Comparison of ENCODE assay signal across 35 cellular contexts in genomic region chr5:484556-484955, GRCh38.
"Had no signal": no experiment of that assay in that cellular context is flagged by ENCODE, and none has a peak within 500 bp of the region (broad histone marks: within the 10 kb centered on the region; RNA-seq: fewer than 3 reads in every experiment).

No MANE protein-coding gene starts in this region.

- ATAC-seq: activated CD8-positive, alpha-beta memory T cell treated with anti-CD3 and anti-CD28 coated beads, Interleukin-2, amount 10 ng/mL, durations not matched to agents 7 days and 5 days; activated CD8-positive, alpha-beta T cell treated with anti-CD3 and anti-CD28 coated beads, Interleukin-2, amount 10 ng/mL, durations not matched to agents 7 days and 5 days; activated naive CD8-positive, alpha-beta T cell treated with anti-CD3 and anti-CD28 coated beads, Interleukin-2, amount 50 U/mL, for 24 hours had no signal

- H3K27me3 ChIP-seq: cardiac muscle cell had no signal

- H3K27ac Mint-ChIP-seq: activated B cell treated with CpG ODN at 0.5 μM for 24 hours; activated CD4-positive, alpha-beta memory T cell treated with anti-CD3 and anti-CD28 coated beads, Interleukin-2, amount 10 ng/mL, durations not matched to agents 7 days and 5 days; activated CD8-positive, alpha-beta memory T cell treated with anti-CD3 and anti-CD28 coated beads, Interleukin-2, amount 10 ng/mL, durations not matched to agents 7 days and 5 days; activated CD8-positive, alpha-beta T cell treated with anti-CD3 and anti-CD28 coated beads, Interleukin-2, amount 10 ng/mL, durations not matched to agents 7 days and 5 days; activated naive CD4-positive, alpha-beta T cell treated with anti-CD3 and anti-CD28 coated beads, Interleukin-2, amount 10 ng/mL, durations not matched to agents 7 days and 5 days; activated naive CD8-positive, alpha-beta T cell; activated naive CD8-positive, alpha-beta T cell treated with anti-CD3 and anti-CD28 coated beads, Interleukin-2, amount 10 ng/mL, durations not matched to agents 7 days and 5 days; activated naive CD8-positive, alpha-beta T cell treated with anti-CD3 and anti-CD28 coated beads, Interleukin-2, amount 50 U/mL, for 24 hours; activated T-cell treated with anti-CD3 and anti-CD28 coated beads, Interleukin-2, amount 50 U/mL, for 24 hours; activated T-helper 2 cell treated with anti-CD3 and anti-CD28 coated beads, Interferon-gamma antibody, Interleukin-2, Interleukin-4, amounts not matched to agents 10 μg/mL and 5 μg/mL and 100 μg/mL, durations not matched to agents 14 hours and 24 hours and 36 hours; brain; T-helper 1 cell treated with Interleukin-12 subunit alpha and Interleukin-12 subunit beta and Interleukin-4 antibody, amounts not matched to agents 30 μg/mL and 1 μg/mL, for 36 hours; T-helper 2 cell treated with Interferon-gamma antibody and Interleukin-4, amounts not matched to agents 5 μg/mL and 100 μg/mL, for 36 hours had no signal

- H3K9me3 Mint-ChIP-seq: activated B cell treated with CpG ODN at 0.5 μM for 24 hours; activated CD4-positive, alpha-beta memory T cell treated with anti-CD3 and anti-CD28 coated beads, Interleukin-2, amount 10 ng/mL, durations not matched to agents 7 days and 5 days; activated CD4-positive, alpha-beta T cell treated with anti-CD3 and anti-CD28 coated beads, Interleukin-2, amount 10 ng/mL, durations not matched to agents 7 days and 5 days; activated naive CD4-positive, alpha-beta T cell treated with anti-CD3 and anti-CD28 coated beads, Interleukin-2, amount 10 ng/mL, durations not matched to agents 7 days and 5 days; activated naive CD8-positive, alpha-beta T cell treated with anti-CD3 and anti-CD28 coated beads, Interleukin-2, amount 10 ng/mL, durations not matched to agents 7 days and 5 days; activated naive CD8-positive, alpha-beta T cell treated with anti-CD3 and anti-CD28 coated beads, Interleukin-2, amount 50 U/mL, for 24 hours; activated T-cell treated with anti-CD3 and anti-CD28 coated beads, Interleukin-2, amount 50 U/mL, for 24 hours; activated T-helper 2 cell treated with anti-CD3 and anti-CD28 coated beads, Interferon-gamma antibody, Interleukin-2, Interleukin-4, amounts not matched to agents 10 μg/mL and 5 μg/mL and 100 μg/mL, durations not matched to agents 14 hours and 24 hours and 36 hours; central memory CD8-positive, alpha-beta T cell; T-helper 1 cell treated with Interleukin-12 subunit alpha and Interleukin-12 subunit beta and Interleukin-4 antibody, amounts not matched to agents 30 μg/mL and 1 μg/mL, for 36 hours; T-helper 2 cell treated with Interferon-gamma antibody and Interleukin-4, amounts not matched to agents 5 μg/mL and 100 μg/mL, for 36 hours had no signal

- H3K4me3 ChIP-seq: ascending aorta, cardiac muscle cell had no signal

- H3K27ac ChIP-seq: ascending aorta, cardiac muscle cell, VCaP had no signal

- DNase-seq: activated B cell treated with CpG ODN at 0.5 μM for 24 hours; activated CD4-positive, alpha-beta memory T cell treated with anti-CD3 and anti-CD28 coated beads, Interleukin-2, amount 10 ng/mL, durations not matched to agents 7 days and 5 days; activated CD4-positive, alpha-beta T cell treated with anti-CD3 and anti-CD28 coated beads for 4 hours; activated CD4-positive, alpha-beta T cell treated with anti-CD3 and anti-CD28 coated beads, Interleukin-2, amount 10 ng/mL, durations not matched to agents 7 days and 5 days; activated CD4-positive, alpha-beta T cell treated with anti-CD3 and anti-CD28 coated beads, Interleukin-2, amount 50 U/mL, for 48 hours; activated CD4-positive, CD25-positive, alpha-beta regulatory T cell treated with anti-CD3 and anti-CD28 coated beads, Interleukin-2, amount 50 U/mL, for 72 hours; activated CD8-positive, alpha-beta memory T cell treated with anti-CD3 and anti-CD28 coated beads for 24 hours; activated CD8-positive, alpha-beta memory T cell treated with anti-CD3 and anti-CD28 coated beads, Interleukin-2, amount 10 ng/mL, durations not matched to agents 7 days and 5 days; activated CD8-positive, alpha-beta memory T cell treated with anti-CD3 and anti-CD28 coated beads, Interleukin-2, amount 50 U/mL, for 48 hours; activated CD8-positive, alpha-beta T cell treated with anti-CD3 and anti-CD28 coated beads, Interleukin-2, amount 10 ng/mL, durations not matched to agents 7 days and 5 days; activated effector memory CD4-positive, alpha-beta T cell treated with Interleukin-2 at 50 U/mL for 16 hours; activated gamma-delta T cell; activated naive CD4-positive, alpha-beta T cell treated with anti-CD3 and anti-CD28 coated beads, Interleukin-2, amount 10 ng/mL, durations not matched to agents 7 days and 5 days; activated naive CD4-positive, alpha-beta T cell treated with Interleukin-2 at 50 U/mL for 16 hours; activated naive CD8-positive, alpha-beta T cell treated with anti-CD3 and anti-CD28 coated beads, Interleukin-2, amount 10 ng/mL, durations not matched to agents 7 days and 5 days; activated naive CD8-positive, alpha-beta T cell treated with anti-CD3 and anti-CD28 coated beads, Interleukin-2, amount 50 U/mL, for 24 hours; activated T-cell treated with anti-CD3 and anti-CD28 coated beads, Interleukin-2, amount 50 U/mL, for 24 hours; activated T-cell treated with anti-CD3 and anti-CD28 coated beads, Interleukin-2, amount 50 U/mL, for 48 hours; amygdala; anterior cingulate cortex; caudate nucleus; cerebellar nuclear complex; SW 1271; T-helper 1 cell; T-helper 2 cell; T-helper 9 cell had no signal

- H3K4me1 ChIP-seq: ascending aorta had no signal

- H3K4me1 Mint-ChIP-seq: activated B cell treated with CpG ODN at 0.5 μM for 24 hours; activated CD8-positive, alpha-beta memory T cell treated with anti-CD3 and anti-CD28 coated beads, Interleukin-2, amount 10 ng/mL, durations not matched to agents 7 days and 5 days; activated naive CD8-positive, alpha-beta T cell treated with anti-CD3 and anti-CD28 coated beads, Interleukin-2, amount 10 ng/mL, durations not matched to agents 7 days and 5 days; brain; central memory CD8-positive, alpha-beta T cell had no signal

- H3K36me3 ChIP-seq: ascending aorta, cardiac muscle cell had no signal

- H3K9me3 ChIP-seq: ascending aorta had no signal

- H3K27me3 Mint-ChIP-seq: activated CD4-positive, alpha-beta memory T cell treated with anti-CD3 and anti-CD28 coated beads, Interleukin-2, amount 10 ng/mL, durations not matched to agents 7 days and 5 days; activated CD8-positive, alpha-beta memory T cell treated with anti-CD3 and anti-CD28 coated beads, Interleukin-2, amount 10 ng/mL, durations not matched to agents 7 days and 5 days; activated naive CD8-positive, alpha-beta T cell; activated naive CD8-positive, alpha-beta T cell treated with anti-CD3 and anti-CD28 coated beads, Interleukin-2, amount 10 ng/mL, durations not matched to agents 7 days and 5 days had no signal

- H3K4me3 Mint-ChIP-seq: activated B cell treated with CpG ODN at 0.5 μM for 24 hours; activated CD4-positive, alpha-beta memory T cell treated with anti-CD3 and anti-CD28 coated beads, Interleukin-2, amount 10 ng/mL, durations not matched to agents 7 days and 5 days; activated CD4-positive, alpha-beta T cell treated with anti-CD3 and anti-CD28 coated beads, Interleukin-2, amount 10 ng/mL, durations not matched to agents 7 days and 5 days; activated CD8-positive, alpha-beta memory T cell treated with anti-CD3 and anti-CD28 coated beads, Interleukin-2, amount 10 ng/mL, durations not matched to agents 7 days and 5 days; activated CD8-positive, alpha-beta T cell treated with anti-CD3 and anti-CD28 coated beads, Interleukin-2, amount 10 ng/mL, durations not matched to agents 7 days and 5 days; activated naive CD4-positive, alpha-beta T cell treated with anti-CD3 and anti-CD28 coated beads, Interleukin-2, amount 10 ng/mL, durations not matched to agents 7 days and 5 days; activated naive CD8-positive, alpha-beta T cell; activated naive CD8-positive, alpha-beta T cell treated with anti-CD3 and anti-CD28 coated beads, Interleukin-2, amount 10 ng/mL, durations not matched to agents 7 days and 5 days; activated naive CD8-positive, alpha-beta T cell treated with anti-CD3 and anti-CD28 coated beads, Interleukin-2, amount 50 U/mL, for 24 hours; activated T-cell treated with anti-CD3 and anti-CD28 coated beads, Interleukin-2, amount 50 U/mL, for 24 hours; brain; central memory CD8-positive, alpha-beta T cell; T-helper 1 cell treated with Interleukin-12 subunit alpha and Interleukin-12 subunit beta and Interleukin-4 antibody, amounts not matched to agents 30 μg/mL and 1 μg/mL, for 36 hours; T-helper 2 cell treated with Interferon-gamma antibody and Interleukin-4, amounts not matched to agents 5 μg/mL and 100 μg/mL, for 36 hours had no signal

- H3K36me3 Mint-ChIP-seq: activated CD8-positive, alpha-beta memory T cell treated with anti-CD3 and anti-CD28 coated beads, Interleukin-2, amount 10 ng/mL, durations not matched to agents 7 days and 5 days; activated naive CD4-positive, alpha-beta T cell treated with anti-CD3 and anti-CD28 coated beads, Interleukin-2, amount 10 ng/mL, durations not matched to agents 7 days and 5 days; activated naive CD8-positive, alpha-beta T cell; activated naive CD8-positive, alpha-beta T cell treated with anti-CD3 and anti-CD28 coated beads, Interleukin-2, amount 10 ng/mL, durations not matched to agents 7 days and 5 days; brain had no signal
